ENCODE assay signal across 8 cellular contexts in genomic region chr10:79070611-79071534, GRCh38. TPM values are rescaled to one million over a fixed set of nuclear protein-coding genes. Genes with fewer than 3 reads are reported as not detected.
DNase-seq lines count a peak whose midpoint lies in the region; ATAC-seq and TF ChIP-seq lines count a peak whose summit lies in the region.

No MANE protein-coding gene starts in this region.

- intact Hi-C loops in right lobe of liver (cut with DNase I) = no loop called here

- peak; percentile 59 to 77 (median 68) for ATAC-seq in right lobe of liver
- ATAC-seq in stimulated activated effector memory CD8-positive, alpha-beta T cell treated with anti-CD3 and anti-CD28 coated beads, Interleukin-12 subunit alpha, Interleukin-12 subunit beta, amount 100 ng/mL, for 72 hours = no peak
- no peak for ATAC-seq in GM21526 (IDR thresholded peaks at IDR 0.05; ENCODE audit: low FRiP score, unreplicated experiment)
- no peak for ATAC-seq in HG03342 (IDR thresholded peaks at IDR 0.05; ENCODE audit: unreplicated experiment)

- peak overlapping the region; percentile 77 for H3K27ac ChIP-seq in ectodermal cell (ENCODE audit: insufficient read depth, low read depth, low read length, poor library complexity, severe bottlenecking)
- H3K27ac ChIP-seq in right lobe of liver = peak overlapping the region; percentile 90 to 96 (median 92)

- H3K4me3 Mint-ChIP-seq in T-helper 2 cell treated with Interferon-gamma antibody and Interleukin-4, amounts not matched to agents 5 μg/mL and 100 μg/mL, for 36 hours = peak overlapping the region; percentile 76
- peak overlapping the region; percentile 75 for H3K4me3 Mint-ChIP-seq in stimulated activated effector memory CD8-positive, alpha-beta T cell treated with anti-CD3 and anti-CD28 coated beads, Interleukin-12 subunit alpha, Interleukin-12 subunit beta, amount 100 ng/mL, for 72 hours

- peak overlapping the region; percentile 45 for H3K27ac Mint-ChIP-seq in T-helper 2 cell treated with Interferon-gamma antibody and Interleukin-4, amounts not matched to agents 5 μg/mL and 100 μg/mL, for 36 hours
- H3K27ac Mint-ChIP-seq in stimulated activated effector memory CD8-positive, alpha-beta T cell treated with anti-CD3 and anti-CD28 coated beads, Interleukin-12 subunit alpha, Interleukin-12 subunit beta, amount 100 ng/mL, for 72 hours = peak overlapping the region; percentile 61

- peak; percentile 79 for TF ChIP-seq POLR2A in right lobe of liver (IDR thresholded peaks at IDR 0.05)

- DNase-seq in DMS153 (lab: John Stamatoyannopoulos, UW) = peak; percentile 51
- DNase-seq in KG1 (lab: John Stamatoyannopoulos, UW) = peak; percentile 32
- peak; percentile 15 for DNase-seq in T-helper 2 cell treated with Interferon-gamma antibody and Interleukin-4, amounts not matched to agents 5 μg/mL and 100 μg/mL, for 36 hours (ENCODE audit: low spot score)
- DNase-seq in right lobe of liver = peak; percentile 92 to 97 (median 96)
- DNase-seq in stimulated activated effector memory CD8-positive, alpha-beta T cell treated with anti-CD3 and anti-CD28 coated beads, Interleukin-12 subunit alpha, Interleukin-12 subunit beta, amount 100 ng/mL, for 72 hours (ENCODE audit: low spot score in 2 of 2) = no peak

- H3K4me3 ChIP-seq in ectodermal cell (ENCODE audit: insufficient read depth, low read depth, low read length) = peak overlapping the region; percentile 90
- H3K4me3 ChIP-seq in right lobe of liver = peak overlapping the region; percentile 87 to 96 (median 89)

- H3K4me1 ChIP-seq in ectodermal cell (ENCODE audit: control insufficient read depth, insufficient read depth, low read length) (peaks cover 37% of the 10 kb centered on the region), right lobe of liver (peaks cover 4 to 52% (median 26%) of the 10 kb centered on the region in 4 donors)

- H3K27me3 Mint-ChIP-seq in T-helper 2 cell treated with Interferon-gamma antibody and Interleukin-4, amounts not matched to agents 5 μg/mL and 100 μg/mL, for 36 hours (ENCODE audit: low read depth) = peaks cover 27% of the 10 kb centered on the region

- TF ChIP-seq CTCF in right lobe of liver (IDR thresholded peaks at IDR 0.05) = no peak

- WGBS in ectodermal cell, 2 experiments = 0 to 1% methylated on average over 42 of the region's 42 CpGs
- WGBS in right lobe of liver (ENCODE audit: insufficient coverage, low coverage, low lambda C conversion rate, missing lambda C conversion rate) = 0% methylated on average over 18 of the region's 42 CpGs

- no peaks in the 10 kb centered on the region for H3K9me3 Mint-ChIP-seq in T-helper 2 cell treated with Interferon-gamma antibody and Interleukin-4, amounts not matched to agents 5 μg/mL and 100 μg/mL, for 36 hours
- H3K9me3 Mint-ChIP-seq in stimulated activated effector memory CD8-positive, alpha-beta T cell treated with anti-CD3 and anti-CD28 coated beads, Interleukin-12 subunit alpha, Interleukin-12 subunit beta, amount 100 ng/mL, for 72 hours = no peaks in the 10 kb centered on the region

- H3K36me3 ChIP-seq in ectodermal cell (ENCODE audit: control insufficient read depth, insufficient read depth, low read length) = no peaks in the 10 kb centered on the region
- no peaks in the 10 kb centered on the region for H3K36me3 ChIP-seq in right lobe of liver

- H3K36me3 Mint-ChIP-seq in T-helper 2 cell treated with Interferon-gamma antibody and Interleukin-4, amounts not matched to agents 5 μg/mL and 100 μg/mL, for 36 hours (ENCODE audit: low read depth) = no peaks in the 10 kb centered on the region
- H3K36me3 Mint-ChIP-seq in stimulated activated effector memory CD8-positive, alpha-beta T cell treated with anti-CD3 and anti-CD28 coated beads, Interleukin-12 subunit alpha, Interleukin-12 subunit beta, amount 100 ng/mL, for 72 hours = peaks cover 6% of the 10 kb centered on the region

- H3K9me3 ChIP-seq in ectodermal cell (ENCODE audit: control insufficient read depth, low read length) = no peaks in the 10 kb centered on the region
- H3K9me3 ChIP-seq in right lobe of liver = no peaks in the 10 kb centered on the region

- H3K27me3 ChIP-seq in ectodermal cell (ENCODE audit: control insufficient read depth, insufficient read depth, low read length, poor library complexity, severe bottlenecking) = peaks cover 11% of the 10 kb centered on the region
- no peaks in the 10 kb centered on the region for H3K27me3 ChIP-seq in right lobe of liver

- peaks cover 17% of the 10 kb centered on the region for H3K4me1 Mint-ChIP-seq in T-helper 2 cell treated with Interferon-gamma antibody and Interleukin-4, amounts not matched to agents 5 μg/mL and 100 μg/mL, for 36 hours (ENCODE audit: low read depth)
- peaks cover 36% of the 10 kb centered on the region for H3K4me1 Mint-ChIP-seq in stimulated activated effector memory CD8-positive, alpha-beta T cell treated with anti-CD3 and anti-CD28 coated beads, Interleukin-12 subunit alpha, Interleukin-12 subunit beta, amount 100 ng/mL, for 72 hours

RNA-seq across cellular contexts. Expression of gene ZMIZ1, which starts 2.1 kb away (rescaled TPM):
- polyA plus RNA-seq in ectodermal cell (2013, experiment 1 of 4) = 56.6 TPM
- polyA plus RNA-seq in ectodermal cell (2013, experiment 2 of 4) = 63.4 TPM
- polyA plus RNA-seq in ectodermal cell (2013, experiment 3 of 4) = 39.5 TPM
- 55.4 TPM for polyA plus RNA-seq in ectodermal cell (2013, experiment 4 of 4)
- total RNA-seq in right lobe of liver = 10 to 100 TPM in 5 of 6 experiments, 1 to 10 TPM in 1; 9.9 to 22.8 (median 12.3) TPM

Comparison
In these comparisons a context has a peak if more than half of its experiments do, and no peak if none do; other contexts are left out.
1. DNase-seq: peak in DMS153 (single experiment), KG1 (single experiment), T-helper 2 cell treated with Interferon-gamma antibody and Interleukin-4, amounts not matched to agents 5 μg/mL and 100 μg/mL, for 36 hours (single experiment) and right lobe of liver (3 of 3); none in stimulated activated effector memory CD8-positive, alpha-beta T cell treated with anti-CD3 and anti-CD28 coated beads, Interleukin-12 subunit alpha, Interleukin-12 subunit beta, amount 100 ng/mL, for 72 hours (0 of 2).
2. ATAC-seq: peak in right lobe of liver (4 of 4); none in stimulated activated effector memory CD8-positive, alpha-beta T cell treated with anti-CD3 and anti-CD28 coated beads, Interleukin-12 subunit alpha, Interleukin-12 subunit beta, amount 100 ng/mL, for 72 hours (single experiment), GM21526 (single experiment) and HG03342 (single experiment).